In the genomic region with DNA sequence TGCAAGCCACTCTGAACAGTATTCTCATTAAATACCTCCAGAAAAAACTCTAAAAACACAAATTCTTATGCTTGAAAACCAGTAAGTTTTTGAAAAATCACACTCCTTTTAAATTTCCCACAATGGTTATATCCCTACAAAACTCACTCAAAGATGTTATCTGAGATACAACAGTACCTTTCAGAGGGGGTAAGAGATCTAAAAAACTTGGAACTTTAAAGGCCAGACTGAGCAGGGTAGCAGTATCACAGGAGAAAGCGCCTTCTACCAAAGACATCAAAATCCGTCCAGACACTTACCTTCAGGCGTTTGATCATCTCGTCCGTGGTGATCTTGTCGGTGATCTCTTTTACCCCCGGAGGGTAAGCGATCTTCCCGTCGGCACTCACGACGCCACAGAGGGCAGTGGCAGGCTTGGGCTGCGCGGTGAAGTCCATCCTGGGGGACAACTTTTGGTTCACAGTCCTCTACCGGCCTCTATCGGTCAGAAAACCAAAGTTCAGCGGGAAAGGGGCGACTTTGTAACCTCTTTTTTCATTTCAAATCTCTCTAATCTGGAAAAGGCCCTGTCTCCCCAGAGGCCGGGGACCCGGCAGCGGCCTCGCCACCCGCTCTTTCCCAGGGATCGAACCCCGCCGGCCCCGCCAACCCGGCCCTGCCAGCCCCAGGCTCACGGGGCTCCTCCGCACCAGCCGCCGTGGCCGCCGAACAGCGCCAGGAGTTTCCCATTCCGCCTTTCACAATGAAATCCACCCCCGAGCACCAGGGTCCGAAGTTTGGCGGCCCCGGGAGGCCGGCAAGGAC, we compare ENCODE assay signal across 8 cellular contexts. TPM values are rescaled to one million over a fixed set of nuclear protein-coding genes. Genes with fewer than 3 reads are reported as not detected.
DNase-seq lines count a peak whose midpoint lies in the region; ATAC-seq and TF ChIP-seq lines count a peak whose summit lies in the region.

No MANE protein-coding gene starts in this region.

- H3K27me3 Mint-ChIP-seq in stimulated activated naive CD8-positive, alpha-beta T cell treated with anti-CD3 and anti-CD28 coated beads, Interleukin-15, Interleukin-2, amounts not matched to agents 100 ng/mL and 50 ng/mL, for 24 hours = no peaks in the 10 kb centered on the region

- no peaks in the 10 kb centered on the region for H4K20me1 ChIP-seq in neural cell (ENCODE audit: insufficient read depth)

- peak; percentile 84 for TF ChIP-seq RAD21 in neural cell (conservative IDR thresholded peaks at IDR 0.05)

- no peaks in the 10 kb centered on the region for H3K9me2 ChIP-seq in neural cell (ENCODE audit: insufficient read depth, low read length)

- no peaks in the 10 kb centered on the region for H3K9me3 ChIP-seq in neural cell (ENCODE audit: low read length)

- peak overlapping the region; percentile 94 for H3K4me2 ChIP-seq in neural cell (ENCODE audit: low read length)

- H3K79me2 ChIP-seq in neural cell (replicated peaks; ENCODE audit: insufficient read depth, low read length) = peaks cover 46% of the 10 kb centered on the region

- no peaks in the 10 kb centered on the region for H3F3A ChIP-seq in neural cell (ENCODE audit: insufficient read depth, low read length, poor library complexity, severe bottlenecking)

- peak; percentile 91 for TF ChIP-seq CTCF in foreskin keratinocyte (conservative IDR thresholded peaks at IDR 0.05)
- TF ChIP-seq CTCF in neural cell (IDR thresholded peaks at IDR 0.05; ENCODE audit: poor library complexity, severe bottlenecking) = peak; percentile 89

- TF ChIP-seq EP300 in neural cell (conservative IDR thresholded peaks at IDR 0.05; ENCODE audit: poor library complexity, severe bottlenecking) = no peak

- H3K4me3 ChIP-seq in neural cell (ENCODE audit: low read length) = peak overlapping the region; percentile 97

- peak; percentile 61 for ATAC-seq in foreskin keratinocyte

- peak overlapping the region; percentile 97 for H3K4me3 Mint-ChIP-seq in stimulated activated naive CD8-positive, alpha-beta T cell treated with anti-CD3 and anti-CD28 coated beads, Interleukin-15, Interleukin-2, amounts not matched to agents 100 ng/mL and 50 ng/mL, for 24 hours

- peaks cover 5% of the 10 kb centered on the region for H3K36me3 ChIP-seq in neural cell (ENCODE audit: insufficient read depth, low read length)

- H3K9ac ChIP-seq in neural cell (ENCODE audit: low read length) = peak overlapping the region; percentile 85

- H3K4me1 Mint-ChIP-seq in stimulated activated naive CD8-positive, alpha-beta T cell treated with anti-CD3 and anti-CD28 coated beads, Interleukin-15, Interleukin-2, amounts not matched to agents 100 ng/mL and 50 ng/mL, for 24 hours (ENCODE audit: low read depth) = peaks cover 45% of the 10 kb centered on the region

- peaks cover 35% of the 10 kb centered on the region for H3K36me3 Mint-ChIP-seq in stimulated activated naive CD8-positive, alpha-beta T cell treated with anti-CD3 and anti-CD28 coated beads, Interleukin-15, Interleukin-2, amounts not matched to agents 100 ng/mL and 50 ng/mL, for 24 hours (ENCODE audit: low read depth)

- peak; percentile 83 for DNase-seq in D341Med (ENCODE audit: low spot score)
- peak; percentile 36 for DNase-seq in GOT3 (lab: John Stamatoyannopoulos, UW)
- DNase-seq in M059J (ENCODE audit: low read depth) = peak; percentile 83
- peak; percentile 52 to 58 for DNase-seq in SHP77 (lab: John Stamatoyannopoulos, UW)
- peak; percentile 7 to 40 (median 24) for DNase-seq in activated naive CD4-positive, alpha-beta T cell (lab: John Stamatoyannopoulos, UW)
- DNase-seq in foreskin keratinocyte = peak; percentile 50 to 63

- H3K4me1 ChIP-seq in foreskin keratinocyte = peaks cover 8% of the 10 kb centered on the region

- peak overlapping the region; percentile 94 for H3K27ac Mint-ChIP-seq in stimulated activated naive CD8-positive, alpha-beta T cell treated with anti-CD3 and anti-CD28 coated beads, Interleukin-15, Interleukin-2, amounts not matched to agents 100 ng/mL and 50 ng/mL, for 24 hours

- H3K27me3 ChIP-seq in foreskin keratinocyte = no peaks in the 10 kb centered on the region
- H3K27me3 ChIP-seq in neural cell (ENCODE audit: insufficient read depth, low read depth, low read length) = no peaks in the 10 kb centered on the region

- peak overlapping the region; percentile 83 for H3K27ac ChIP-seq in foreskin keratinocyte
- H3K27ac ChIP-seq in neural cell (ENCODE audit: low read length) = peak overlapping the region; percentile 75

- H2AFZ ChIP-seq in neural cell (ENCODE audit: low read depth, low read length) = peak overlapping the region; percentile 65

- H3K9me3 Mint-ChIP-seq in stimulated activated naive CD8-positive, alpha-beta T cell treated with anti-CD3 and anti-CD28 coated beads, Interleukin-15, Interleukin-2, amounts not matched to agents 100 ng/mL and 50 ng/mL, for 24 hours = no peaks in the 10 kb centered on the region

TF ChIP-seq in neural cell, 6 proteins besides CTCF, POLR2A, EP300 and RAD21:
- TF ChIP-seq, protein P1, sequence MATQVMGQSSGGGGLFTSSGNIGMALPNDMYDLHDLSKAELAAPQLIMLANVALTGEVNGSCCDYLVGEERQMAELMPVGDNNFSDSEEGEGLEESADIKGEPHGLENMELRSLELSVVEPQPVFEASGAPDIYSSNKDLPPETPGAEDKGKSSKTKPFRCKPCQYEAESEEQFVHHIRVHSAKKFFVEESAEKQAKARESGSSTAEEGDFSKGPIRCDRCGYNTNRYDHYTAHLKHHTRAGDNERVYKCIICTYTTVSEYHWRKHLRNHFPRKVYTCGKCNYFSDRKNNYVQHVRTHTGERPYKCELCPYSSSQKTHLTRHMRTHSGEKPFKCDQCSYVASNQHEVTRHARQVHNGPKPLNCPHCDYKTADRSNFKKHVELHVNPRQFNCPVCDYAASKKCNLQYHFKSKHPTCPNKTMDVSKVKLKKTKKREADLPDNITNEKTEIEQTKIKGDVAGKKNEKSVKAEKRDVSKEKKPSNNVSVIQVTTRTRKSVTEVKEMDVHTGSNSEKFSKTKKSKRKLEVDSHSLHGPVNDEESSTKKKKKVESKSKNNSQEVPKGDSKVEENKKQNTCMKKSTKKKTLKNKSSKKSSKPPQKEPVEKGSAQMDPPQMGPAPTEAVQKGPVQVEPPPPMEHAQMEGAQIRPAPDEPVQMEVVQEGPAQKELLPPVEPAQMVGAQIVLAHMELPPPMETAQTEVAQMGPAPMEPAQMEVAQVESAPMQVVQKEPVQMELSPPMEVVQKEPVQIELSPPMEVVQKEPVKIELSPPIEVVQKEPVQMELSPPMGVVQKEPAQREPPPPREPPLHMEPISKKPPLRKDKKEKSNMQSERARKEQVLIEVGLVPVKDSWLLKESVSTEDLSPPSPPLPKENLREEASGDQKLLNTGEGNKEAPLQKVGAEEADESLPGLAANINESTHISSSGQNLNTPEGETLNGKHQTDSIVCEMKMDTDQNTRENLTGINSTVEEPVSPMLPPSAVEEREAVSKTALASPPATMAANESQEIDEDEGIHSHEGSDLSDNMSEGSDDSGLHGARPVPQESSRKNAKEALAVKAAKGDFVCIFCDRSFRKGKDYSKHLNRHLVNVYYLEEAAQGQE (IDR thresholded peaks at IDR 0.05; ENCODE audit: borderline replicate concordance) = no peak
- TF ChIP-seq MXI1 (conservative IDR thresholded peaks at IDR 0.05; ENCODE audit: poor library complexity, severe bottlenecking) = peak; percentile 22
- no peak for TF ChIP-seq POLR2AphosphoS5 (IDR thresholded peaks at IDR 0.05)
- TF ChIP-seq TAF1 (IDR thresholded peaks at IDR 0.05; ENCODE audit: low read depth) = no peak
- no peak for TF ChIP-seq EZH2 (IDR thresholded peaks at IDR 0.05; ENCODE audit: borderline replicate concordance, insufficient read depth, low read length, poor library complexity, severe bottlenecking)
- TF ChIP-seq SMC3 (conservative IDR thresholded peaks at IDR 0.05; ENCODE audit: poor library complexity) = peak; percentile 70

RNA-seq across cellular contexts. Expression of a gene that starts 1.4 kb away (rescaled TPM):
- 37.1 and 51.1 TPM in 2 replicates for total RNA-seq in M059J (2014; rRNA removed; shearing (Covaris generic))
- total RNA-seq in foreskin keratinocyte = 75.5 and 77.2 TPM in 2 replicates
- polyA plus RNA-seq in foreskin keratinocyte (15.1 and 18.3 TPM in 2 replicates), neural cell (43.7 and 46.3 TPM in 2 replicates)
- polyA minus RNA-seq in neural cell = 102 and 119 TPM in 2 replicates

Comparison
In these comparisons a context has a peak if more than half of its experiments do, and no peak if none do; other contexts are left out.
1. Peak in every context shown above with its lines: DNase-seq, ATAC-seq, H3K4me3 ChIP-seq and H3K27ac ChIP-seq.
2. DNase-seq: peak in every context shown above with its lines; median percentile 83 in D341Med; 83 in M059J; 56 in foreskin keratinocyte; 55 in SHP77; 36 in GOT3; 24 in activated naive CD4-positive, alpha-beta T cell.